ENCODE assay signal across 17 cellular contexts in the genomic region with DNA sequence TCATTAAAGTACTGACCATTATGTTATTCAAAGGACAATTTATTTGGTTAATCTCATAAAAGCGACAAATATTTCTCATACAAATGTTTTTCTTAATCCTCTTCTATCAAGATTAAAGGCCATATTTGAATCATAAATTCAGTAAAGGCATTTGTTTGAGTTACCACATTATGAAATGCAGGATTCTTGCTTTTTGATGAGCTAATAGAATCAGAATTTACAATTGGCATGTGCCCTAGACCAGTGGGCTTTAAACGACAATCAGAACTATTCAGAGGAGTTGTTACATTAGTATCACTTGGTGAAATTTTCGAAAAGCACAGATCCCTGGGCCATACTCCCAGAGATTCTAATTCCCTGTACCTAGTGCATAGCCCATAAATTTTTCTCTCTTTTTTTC. TPM values are rescaled to one million over a fixed set of nuclear protein-coding genes. Genes with fewer than 3 reads are reported as not detected.
A peak's percentile ranks its signal among the peaks of the same experiment; 100 is the strongest.
DNase-seq lines count a peak whose midpoint lies in the region; ATAC-seq and TF ChIP-seq lines count a peak whose summit lies in the region.
"Had no signal": no experiment of that assay in that cellular context is flagged by ENCODE, and none has a peak within 500 bp of the region (broad histone marks: within the 10 kb centered on the region; RNA-seq: fewer than 3 reads in every experiment).

No MANE protein-coding gene starts in this region.

- intact Hi-C loops in psoas muscle (cut with DNase I) = no loop called here

- H3K27me3 ChIP-seq in SJSA1 (replicated peaks) = no peaks in the 10 kb centered on the region
- H3K27me3 ChIP-seq in psoas muscle (ENCODE audit: insufficient read depth in 3 of 3, low read length in 2 of 3) = no peaks in the 10 kb centered on the region

- ATAC-seq in psoas muscle = no peak
- ATAC-seq in GM18858 (IDR thresholded peaks at IDR 0.05; ENCODE audit: unreplicated experiment) = no peak
- ATAC-seq: A549 had no signal

- no peak for TF ChIP-seq CTCF in fibroblast of mammary gland (conservative IDR thresholded peaks at IDR 0.05; ENCODE audit: control insufficient read depth, insufficient read depth, low read depth, low read length)
- no peak for TF ChIP-seq CTCF in retinal pigment epithelial cell (conservative IDR thresholded peaks at IDR 0.05; ENCODE audit: low read depth, low read length)
- no peak for TF ChIP-seq CTCF in psoas muscle (IDR thresholded peaks at IDR 0.05)

- no peaks in the 10 kb centered on the region for H3K36me3 ChIP-seq in SJSA1
- no peaks in the 10 kb centered on the region for H3K36me3 ChIP-seq in psoas muscle (ENCODE audit: insufficient read depth in 1 of 2, low read depth in 1 of 2)
- H3K36me3 ChIP-seq: HAP-1 had no signal

- H3K4me1 ChIP-seq in SJSA1 (replicated peaks) = no peaks in the 10 kb centered on the region; the same call in 1 of the 2 replicates
- H3K4me1 ChIP-seq in psoas muscle = no peaks in the 10 kb centered on the region
- H3K4me1 ChIP-seq: HAP-1 had no signal

- H3K27ac ChIP-seq in SJSA1 = peak overlapping the region; percentile 34; the same call in 1 of the 2 replicates
- H3K27ac ChIP-seq in psoas muscle = no peak overlapping the region
- H3K27ac ChIP-seq: HL-60 had no signal

- no peaks in the 10 kb centered on the region for H3K9me3 ChIP-seq in SJSA1 (replicated peaks)
- H3K9me3 ChIP-seq in psoas muscle = no peaks in the 10 kb centered on the region
- H3K9me3 ChIP-seq: A549, HAP-1 had no signal

- WGBS in psoas muscle, 3 donors = 33 to 47% (median 39%) methylated on average over 3 of the region's 3 CpGs

- DNase-seq in H4 (ENCODE audit: low spot score) (peak; percentile 16), SJSA1 (ENCODE audit: low read depth in 1 of 2, low spot score in 2 of 2) (peak in 1 of 2 experiments; percentile 9), fibroblast of mammary gland (ENCODE audit: low read depth) (peak; percentile 5), retinal pigment epithelial cell (ENCODE audit: low read depth) (peak; percentile 10), T-helper 1 cell (no peak), psoas muscle (no peak)
- no peak for DNase-seq in stimulated activated CD8-positive, alpha-beta memory T cell treated with anti-CD3 and anti-CD28 coated beads, Interleukin-4, amount 100 ng/mL, for 48 hours
- DNase-seq: DMS53, NCI-H1092, NCI-H1694, NCI-H446 treated with DMSO at 0.1 percent for 48 hours, NCI-H774, SHP77 had no signal

- H3K4me3 ChIP-seq in SJSA1 (no peak overlapping the region), fibroblast of mammary gland (ENCODE audit: control insufficient read depth, low read depth, low read length) (no peak overlapping the region), retinal pigment epithelial cell (ENCODE audit: low read length) (no peak overlapping the region), psoas muscle (no peak overlapping the region)
- H3K4me3 ChIP-seq: A549, HAP-1 had no signal

RNA-seq across cellular contexts. Expression of gene KLHL4, which starts 55.3 kb away (rescaled TPM):
- total RNA-seq in H4 (2014; rRNA removed; shearing (Covaris generic)) = 19.4 and 23.6 TPM in 2 replicates
- 0.69 and 3.9 TPM in 2 replicates for total RNA-seq in SJSA1 (2014; rRNA removed; shearing (Covaris generic))
- total RNA-seq in psoas muscle = 1 to 10 TPM in 2 of 4 donors, under 1 TPM in 2; 0.22 to 1.4 (median 0.67) TPM
- under 1 TPM; 0.03 to 0.17 (median 0.10) TPM for polyA plus RNA-seq in psoas muscle

Comparison
In these comparisons a context has a peak if more than half of its experiments do, and no peak if none do; other contexts are left out.
1. DNase-seq: peak in H4 (single experiment), fibroblast of mammary gland (single experiment) and retinal pigment epithelial cell (single experiment); none in T-helper 1 cell (0 of 5), stimulated activated CD8-positive, alpha-beta memory T cell treated with anti-CD3 and anti-CD28 coated beads, Interleukin-4, amount 100 ng/mL, for 48 hours (single experiment) and psoas muscle (0 of 2).